25 cellular contexts compared by ENCODE assay signal in the genomic region with DNA sequence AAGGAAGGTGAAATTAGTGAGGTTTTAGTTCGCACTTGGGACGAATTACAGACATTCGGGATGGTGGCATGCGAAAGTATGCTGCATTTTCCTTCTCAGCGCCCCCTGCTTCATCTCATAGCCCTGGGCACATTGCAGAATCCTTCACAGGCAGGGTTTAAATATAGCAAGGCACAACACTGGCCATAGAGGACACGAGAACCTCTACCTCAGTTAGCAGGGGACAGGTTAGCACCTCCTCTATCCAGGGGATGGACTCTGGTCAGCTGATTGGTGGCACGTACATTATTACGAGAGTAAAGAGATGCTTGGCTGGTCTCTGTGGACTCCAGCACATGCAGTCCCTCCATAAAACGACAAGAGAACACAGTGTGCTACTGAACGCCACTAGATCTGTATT. TPM values are rescaled to one million over a fixed set of nuclear protein-coding genes. Genes with fewer than 3 reads are reported as not detected.
DNase-seq lines count a peak whose midpoint lies in the region; ATAC-seq and TF ChIP-seq lines count a peak whose summit lies in the region.
"Had no signal": no experiment of that assay in that cellular context is flagged by ENCODE, and none has a peak within 500 bp of the region (broad histone marks: within the 10 kb centered on the region; RNA-seq: fewer than 3 reads in every experiment).

No MANE protein-coding gene starts in this region.

- H3K4me3 Mint-ChIP-seq in H9 = no peak overlapping the region; a peak in 1 of 5 replicates
- no peak overlapping the region for H3K4me3 Mint-ChIP-seq in effector memory CD8-positive, alpha-beta T cell
- H3K4me3 Mint-ChIP-seq: activated B cell treated with CpG ODN at 0.5 μM for 24 hours; activated T-helper 1 cell treated with anti-CD3 and anti-CD28 coated beads, Interleukin-12 subunit alpha, Interleukin-12 subunit beta, Interleukin-2, Interleukin-4 antibody, amounts not matched to agents 30 ng/mL and 10 ng/mL and 1 ng/mL, durations not matched to agents 14 hours and 24 hours and 36 hours had no signal

- H3K4me1 ChIP-seq in H9 (ENCODE audit: insufficient read depth, low read length) = peaks cover 15% of the 10 kb centered on the region; the same call in 1 of the 2 replicates
- H3K4me1 ChIP-seq in mesendoderm (ENCODE audit: control insufficient read depth, low read depth, low read length) = peaks cover 12% of the 10 kb centered on the region
- peaks cover 29 to 33% of the 10 kb centered on the region in 2 donors for H3K4me1 ChIP-seq in gastrocnemius medialis
- no peaks in the 10 kb centered on the region for H3K4me1 ChIP-seq in BE2C
- H3K4me1 ChIP-seq: lower lobe of right lung had no signal

- H2AK5ac ChIP-seq in H9 (ENCODE audit: insufficient read length, low read length) = no peak overlapping the region
- H2AK5ac ChIP-seq in mesendoderm (ENCODE audit: low read length) = peak overlapping the region; percentile 2

- 0 out of 7 replicates have a peak overlapping the region, but pooled peaks of 1 of the 3 experiments have one; percentile 41 for H3K27ac Mint-ChIP-seq in H9
- H3K27ac Mint-ChIP-seq in effector memory CD8-positive, alpha-beta T cell = no peak overlapping the region
- H3K27ac Mint-ChIP-seq: activated B cell treated with CpG ODN at 0.5 μM for 24 hours; activated T-helper 1 cell treated with anti-CD3 and anti-CD28 coated beads, Interleukin-12 subunit alpha, Interleukin-12 subunit beta, Interleukin-2, Interleukin-4 antibody, amounts not matched to agents 30 ng/mL and 10 ng/mL and 1 ng/mL, durations not matched to agents 14 hours and 24 hours and 36 hours had no signal

- H3K14ac ChIP-seq in H9 (ENCODE audit: insufficient read depth, low read length) = no peak overlapping the region

- H3K9ac ChIP-seq in H9 (ENCODE audit: extremely low read depth, insufficient read length, low read length) (no peak overlapping the region), mesendoderm (ENCODE audit: low read length) (no peak overlapping the region)

- intact Hi-C loops in gastrocnemius medialis (cut with DNase I; ENCODE audit: low total_unique reads) = no loop called here

- no peak overlapping the region for H3K23ac ChIP-seq in H9 (ENCODE audit: insufficient read length, low read depth, low read length)
- H3K23ac ChIP-seq in mesendoderm (ENCODE audit: low read length) = no peak overlapping the region

- no peak overlapping the region for H2BK20ac ChIP-seq in H9 (ENCODE audit: low read depth, low read length, poor library complexity, severe bottlenecking)

- no peaks in the 10 kb centered on the region for H4K20me1 ChIP-seq in H9 (ENCODE audit: control insufficient read depth, insufficient read depth, insufficient read length)

- H3K27ac ChIP-seq in H9 (ENCODE audit: insufficient read length, low read depth, low read length) (no peak overlapping the region), mesendoderm (ENCODE audit: low read depth, low read length) (no peak overlapping the region), gastrocnemius medialis (peak overlapping the region; percentile 89 to 97 (median 94))
- H3K27ac ChIP-seq: lower lobe of right lung, neutrophil, SJSA1, stomach, transverse colon had no signal

- H3K56ac ChIP-seq in H9 (ENCODE audit: insufficient read length, low read depth, low read length) (no peak overlapping the region), mesendoderm (ENCODE audit: low read length) (peak overlapping the region; percentile 31)

- TF ChIP-seq POLR2A in gastrocnemius medialis (IDR thresholded peaks at IDR 0.05) = peak; percentile 67 to 83

- peak; percentile 89 to 92 for ATAC-seq in gastrocnemius medialis
- ATAC-seq in effector memory CD8-positive, alpha-beta T cell (replicated peaks) = no peak
- ATAC-seq: lower lobe of right lung had no signal

- H2BK5ac ChIP-seq in H9 (ENCODE audit: insufficient read length, low read length) = no peak overlapping the region
- no peak overlapping the region for H2BK5ac ChIP-seq in mesendoderm (ENCODE audit: low read length)

- no peaks in the 10 kb centered on the region for H3K79me1 ChIP-seq in H9 (ENCODE audit: insufficient read depth, low read depth, low read length, poor library complexity, severe bottlenecking)
- H3K79me1 ChIP-seq in mesendoderm (ENCODE audit: low read length) = no peaks in the 10 kb centered on the region

- no peaks in the 10 kb centered on the region for H3K9me3 Mint-ChIP-seq in H9
- H3K9me3 Mint-ChIP-seq in effector memory CD8-positive, alpha-beta T cell = no peaks in the 10 kb centered on the region
- H3K9me3 Mint-ChIP-seq: activated B cell treated with CpG ODN at 0.5 μM for 24 hours; activated T-helper 1 cell treated with anti-CD3 and anti-CD28 coated beads, Interleukin-12 subunit alpha, Interleukin-12 subunit beta, Interleukin-2, Interleukin-4 antibody, amounts not matched to agents 30 ng/mL and 10 ng/mL and 1 ng/mL, durations not matched to agents 14 hours and 24 hours and 36 hours had no signal

- H3K27me3 Mint-ChIP-seq in H9 (ENCODE audit: low read depth) = no peaks in the 10 kb centered on the region
- no peaks in the 10 kb centered on the region for H3K27me3 Mint-ChIP-seq in effector memory CD8-positive, alpha-beta T cell
- H3K27me3 Mint-ChIP-seq: activated B cell treated with CpG ODN at 0.5 μM for 24 hours had no signal

- H3K79me2 ChIP-seq in H9 (ENCODE audit: insufficient read depth, low read length) (no peaks in the 10 kb centered on the region), mesendoderm (ENCODE audit: control insufficient read depth, insufficient read depth, low read length) (no peaks in the 10 kb centered on the region)

- H4K8ac ChIP-seq in H9 (replicated peaks; ENCODE audit: insufficient read length, low read depth, low read length) (no peak overlapping the region), mesendoderm (ENCODE audit: low read depth, low read length) (no peak overlapping the region)

- DNase-seq in H9 (no peak), cerebellar cortex (ENCODE audit: low spot score) (peak; percentile 9), mesendoderm (no peak), gastrocnemius medialis (peak; percentile 89 to 95), BE2C (no peak)
- DNase-seq in effector memory CD8-positive, alpha-beta T cell = no peak
- no peak for DNase-seq in activated CD4-positive, alpha-beta T cell treated with anti-CD3 and anti-CD28 coated beads for 4 hours
- no peak for DNase-seq in activated CD4-positive, alpha-beta T cell treated with anti-CD3 and anti-CD28 coated beads, Interleukin-2, amount 50 U/mL, for 1 hour
- DNase-seq: activated B cell treated with CpG ODN at 0.5 μM for 24 hours; activated CD4-positive, alpha-beta T cell treated with anti-CD3 and anti-CD28 coated beads, Interleukin-2, amount 50 U/mL, for 48 hours; activated naive CD4-positive, alpha-beta T cell treated with anti-CD3 and anti-CD28 coated beads, Interleukin-2, amount 50 U/mL, for 16 hours; amniotic stem cell; cortex of kidney; DMS153; islet precursor cell; lower lobe of right lung; NCI-H2029; NCI-H2227 treated with DMSO at 0.1 percent for 48 hours; NCI-H69; small intestine; stomach; transverse colon had no signal

- H3K9me3 ChIP-seq in H9 (ENCODE audit: control insufficient read depth, low read depth, low read length) = no peaks in the 10 kb centered on the region
- no peaks in the 10 kb centered on the region for H3K9me3 ChIP-seq in gastrocnemius medialis
- H3K9me3 ChIP-seq in BE2C = no peaks in the 10 kb centered on the region
- H3K9me3 ChIP-seq: lower lobe of right lung, neutrophil, SJSA1, stomach, transverse colon had no signal

- H3K18ac ChIP-seq in H9 (ENCODE audit: insufficient read length, low read depth, low read length) (no peak overlapping the region), mesendoderm (ENCODE audit: low read length) (peak overlapping the region; percentile 43)

- H3K36me3 ChIP-seq in mesendoderm (ENCODE audit: control insufficient read depth, insufficient read depth, low read length) (no peaks in the 10 kb centered on the region), gastrocnemius medialis (no peaks in the 10 kb centered on the region), BE2C (no peaks in the 10 kb centered on the region)
- H3K36me3 ChIP-seq: lower lobe of right lung, neutrophil, SJSA1, stomach, transverse colon had no signal

- TF ChIP-seq CTCF in H9 (conservative IDR thresholded peaks at IDR 0.05) (peak; percentile 26; the same call in 2 of the 3 replicates), gastrocnemius medialis (IDR thresholded peaks at IDR 0.05 in 4 of 5, conservative IDR thresholded peaks at IDR 0.05 in 1 of 5) (peak in 4 of 5 experiments; percentile 15 to 40 (median 30)), BE2C (IDR thresholded peaks at IDR 0.05; ENCODE audit: low read depth, low read length) (no peak)

- no peak overlapping the region for H4K91ac ChIP-seq in H9 (ENCODE audit: insufficient read length, low read depth, low read length)

- WGBS in H9 (ENCODE audit: extremely low coverage, insufficient read length, low lambda C conversion rate) = no CpG with 5 or more reads among the region's 10 CpGs
- WGBS in mesendoderm (ENCODE audit: extremely low coverage, insufficient coverage, low lambda C conversion rate) = no CpG with 5 or more reads among the region's 10 CpGs

- H2BK12ac ChIP-seq in H9 (ENCODE audit: insufficient read length, low read depth, low read length) = no peak overlapping the region

- H3K4me3 ChIP-seq in mesendoderm (ENCODE audit: low read length) (no peak overlapping the region), gastrocnemius medialis (peak overlapping the region; percentile 27 to 46 (median 40)), BE2C (ENCODE audit: low read depth, low read length) (no peak overlapping the region)
- H3K4me3 ChIP-seq: lower lobe of right lung, SJSA1, stomach, transverse colon had no signal

- in situ Hi-C loops in gastrocnemius medialis (cut with MboI; ENCODE audit: low sequenced_read_pairs in 4 of 4) = no loop called here

- H3K27me3 ChIP-seq in H9 (ENCODE audit: insufficient read depth, low read length) = no peaks in the 10 kb centered on the region
- H3K27me3 ChIP-seq in mesendoderm (ENCODE audit: insufficient read depth, low read length, poor library complexity) = no peaks in the 10 kb centered on the region
- H3K27me3 ChIP-seq in gastrocnemius medialis = no peaks in the 10 kb centered on the region
- H3K27me3 ChIP-seq in BE2C = no peaks in the 10 kb centered on the region
- H3K27me3 ChIP-seq: neutrophil, SJSA1, stomach, transverse colon had no signal

- H3K4ac ChIP-seq in H9 (ENCODE audit: low read depth, low read length) = no peak overlapping the region
- H3K4ac ChIP-seq in mesendoderm (ENCODE audit: low read depth, low read length) = no peak overlapping the region

- peaks cover 45 to 53% of the 10 kb centered on the region in 2 experiments for H3K4me1 Mint-ChIP-seq in H9
- H3K4me1 Mint-ChIP-seq in effector memory CD8-positive, alpha-beta T cell (ENCODE audit: low read depth in 2 of 2) = peaks cover 25 to 41% of the 10 kb centered on the region in 2 donors

- no peak overlapping the region for H2AFZ ChIP-seq in H9 (ENCODE audit: low read length)

- H2BK15ac ChIP-seq in H9 (ENCODE audit: low read depth, low read length) (no peak overlapping the region), mesendoderm (replicated peaks; ENCODE audit: low read depth) (no peak overlapping the region)

- H3K4me2 ChIP-seq in H9 (ENCODE audit: insufficient read depth, insufficient read length, low read length) (no peak overlapping the region), mesendoderm (ENCODE audit: low read length) (no peak overlapping the region)

- no peaks in the 10 kb centered on the region for H3K23me2 ChIP-seq in H9 (ENCODE audit: insufficient read length, low read depth, low read length, poor library complexity, severe bottlenecking)

- H4K5ac ChIP-seq in H9 (ENCODE audit: insufficient read length, low read depth, low read length) = no peak overlapping the region
- no peak overlapping the region for H4K5ac ChIP-seq in mesendoderm (ENCODE audit: low read length)

- H3T11ph ChIP-seq in H9 (ENCODE audit: low read length) = no peak overlapping the region

- H3K36me3 Mint-ChIP-seq in H9 (ENCODE audit: insufficient read depth in 1 of 3, low read depth in 3 of 3) = peaks cover 0 to 3% (median under 1%) of the 10 kb centered on the region in 3 experiments; a peak in 2 of 7 replicates
- peaks cover 6% of the 10 kb centered on the region for H3K36me3 Mint-ChIP-seq in effector memory CD8-positive, alpha-beta T cell (ENCODE audit: insufficient read depth)

- H2BK120ac ChIP-seq in H9 (ENCODE audit: low read depth, low read length, poor library complexity, severe bottlenecking) (no peak overlapping the region), mesendoderm (ENCODE audit: low read depth, low read length) (no peak overlapping the region)

RNA-seq across cellular contexts. Expression of gene MAP2K6, which starts 47.5 kb away (rescaled TPM):
- total RNA-seq in H9 (2021) (17.7 and 18.9 TPM in 2 replicates), gastrocnemius medialis (100 to 1,000 TPM in 3 of 4 donors, 10 to 100 TPM in 1; 35.1 to 351 (median 223) TPM)
- 7.1 TPM for polyA plus RNA-seq in mesendoderm (2013, experiment 1 of 2)
- polyA plus RNA-seq in mesendoderm (2013, experiment 2 of 2) = 7.7 TPM
- 1.7 TPM for polyA plus RNA-seq in BE2C (2012; ENCODE audit: insufficient read depth, insufficient read length, low read depth)

Comparison
In these comparisons a context has a peak if more than half of its experiments do, and no peak if none do; other contexts are left out.
1. DNase-seq: peak in cerebellar cortex (single experiment) and gastrocnemius medialis (2 of 2); none in H9 (single experiment), mesendoderm (single experiment), effector memory CD8-positive, alpha-beta T cell (0 of 3), activated CD4-positive, alpha-beta T cell treated with anti-CD3 and anti-CD28 coated beads for 4 hours (0 of 2), activated CD4-positive, alpha-beta T cell treated with anti-CD3 and anti-CD28 coated beads, Interleukin-2, amount 50 U/mL, for 1 hour (single experiment) and BE2C (single experiment).
2. H3K27ac ChIP-seq: peak in gastrocnemius medialis (4 of 4); none in H9 (single experiment) and mesendoderm (single experiment).
3. H3K4me3 ChIP-seq: peak in gastrocnemius medialis (4 of 4); none in mesendoderm (single experiment) and BE2C (single experiment).